Comparison of ENCODE assay signal across 21 cellular contexts in the genomic region with DNA sequence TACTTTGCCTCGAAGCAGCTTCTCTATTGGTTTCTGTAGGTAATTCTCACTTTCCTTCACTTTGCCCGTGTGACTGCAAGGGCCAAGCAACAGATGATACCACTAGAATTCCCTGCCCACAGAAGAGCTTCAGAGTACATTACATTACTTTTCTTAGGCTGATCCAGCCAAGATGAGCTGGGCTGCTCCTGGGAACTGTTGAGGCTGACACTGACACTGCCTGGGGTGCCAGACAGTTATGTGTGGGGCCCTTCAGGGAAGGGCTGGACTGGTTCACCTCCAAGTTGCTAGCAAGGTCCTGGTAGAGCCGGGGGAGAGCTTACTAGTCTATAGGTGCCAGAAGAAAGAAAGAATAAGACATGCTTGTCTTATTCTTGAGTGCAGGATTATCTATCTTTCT. TPM values are rescaled to one million over a fixed set of nuclear protein-coding genes. Genes with fewer than 3 reads are reported as not detected.
DNase-seq lines count a peak whose midpoint lies in the region; ATAC-seq, FAIRE-seq and TF ChIP-seq lines count a peak whose summit lies in the region.
"Had no signal": no experiment of that assay in that cellular context is flagged by ENCODE, and none has a peak within 500 bp of the region (broad histone marks: within the 10 kb centered on the region; RNA-seq: fewer than 3 reads in every experiment).

No MANE protein-coding gene starts in this region.

- H3K36me3 ChIP-seq in astrocyte (ENCODE audit: insufficient read depth, low read length) (peaks cover 36% of the 10 kb centered on the region), brain microvascular endothelial cell (replicated peaks) (peaks cover 25% of the 10 kb centered on the region)

- H3K9me3 Mint-ChIP-seq in stimulated activated naive CD8-positive, alpha-beta T cell treated with anti-CD3 and anti-CD28 coated beads, Interleukin-15, amount 100 ng/mL, for 72 hours = no peaks in the 10 kb centered on the region
- no peaks in the 10 kb centered on the region for H3K9me3 Mint-ChIP-seq in astrocyte (ENCODE audit: unreplicated experiment)

- no peaks in the 10 kb centered on the region for H3K27me3 ChIP-seq in astrocyte (ENCODE audit: insufficient read depth, low read length)
- H3K27me3 ChIP-seq in brain microvascular endothelial cell (replicated peaks) = no peaks in the 10 kb centered on the region
- H3K27me3 ChIP-seq: BLaER1, Peyer's patch had no signal

- no peak overlapping the region for H3K4me2 ChIP-seq in astrocyte (ENCODE audit: low read length)
- H3K4me2 ChIP-seq: BLaER1 had no signal

- no peak overlapping the region for H3K27ac ChIP-seq in astrocyte (ENCODE audit: low read depth, low read length)
- H3K27ac ChIP-seq in brain microvascular endothelial cell = no peak overlapping the region
- H3K27ac ChIP-seq: BLaER1, Peyer's patch had no signal

- H3K9ac ChIP-seq in astrocyte (ENCODE audit: low read length) = no peak overlapping the region
- H3K9ac ChIP-seq: BLaER1 had no signal

- DNase-seq in stimulated activated naive CD8-positive, alpha-beta T cell treated with anti-CD3 and anti-CD28 coated beads, Interleukin-15, amount 100 ng/mL, for 72 hours = no peak
- DNase-seq in stimulated activated naive CD8-positive, alpha-beta T cell treated with anti-CD3 and anti-CD28 coated beads, Interleukin-15, Interleukin-2, amounts not matched to agents 100 U/mL and 50 U/mL, for 24 hours = no peak
- DNase-seq in astrocyte (ENCODE audit: low read depth) = no peak
- peak; percentile 37 for DNase-seq in myocyte (ENCODE audit: low read depth)
- DNase-seq in NK-92 (lab: John Stamatoyannopoulos, UW; ENCODE audit: unreplicated experiment) = no peak
- DNase-seq in brain microvascular endothelial cell = no peak
- DNase-seq: CD4-positive, alpha-beta memory T cell; DMS153; GF-D8; H7; NCI-H1105; NCI-H1694; NCI-H2081 treated with DMSO at 0.1 percent for 48 hours; NK-92 treated with Interleukin-12 subunit alpha and Interleukin-12 subunit beta, amount 100 ng/mL, for 24 hours; Peyer's patch had no signal

- H3K27ac Mint-ChIP-seq in stimulated activated naive CD8-positive, alpha-beta T cell treated with anti-CD3 and anti-CD28 coated beads, Interleukin-15, amount 100 ng/mL, for 72 hours = no peak overlapping the region
- H3K27ac Mint-ChIP-seq in astrocyte (ENCODE audit: unreplicated experiment) = peak overlapping the region; percentile 47

- TF ChIP-seq CTCF in astrocyte (IDR thresholded peaks at IDR 0.05; ENCODE audit: insufficient read depth, low read depth, low read length) (no peak), brain microvascular endothelial cell (IDR thresholded peaks at IDR 0.05; ENCODE audit: low read depth, low read length, missing control alignments) (no peak)

- H3K4me3 ChIP-seq in astrocyte (ENCODE audit: insufficient read depth, low read depth, low read length) (no peak overlapping the region), brain microvascular endothelial cell (ENCODE audit: low read depth, low read length) (no peak overlapping the region)
- H3K4me3 ChIP-seq: BLaER1, K562, Peyer's patch had no signal

- in situ Hi-C loops in brain microvascular endothelial cell (cut with HindIII; ENCODE audit: low pct_ligation_motif_present, low sequenced_read_pairs) = no loop called here

- no peak overlapping the region for H2AFZ ChIP-seq in astrocyte (ENCODE audit: low read depth, low read length)

- no peak overlapping the region for H3K4me3 Mint-ChIP-seq in stimulated activated naive CD8-positive, alpha-beta T cell treated with anti-CD3 and anti-CD28 coated beads, Interleukin-15, amount 100 ng/mL, for 72 hours
- H3K4me3 Mint-ChIP-seq in astrocyte (ENCODE audit: unreplicated experiment) = no peak overlapping the region
- H3K4me3 Mint-ChIP-seq: CD4-positive, alpha-beta memory T cell had no signal

- peak; percentile 38 for ATAC-seq in stimulated activated naive CD8-positive, alpha-beta T cell treated with anti-CD3 and anti-CD28 coated beads, Interleukin-15, amount 100 ng/mL, for 72 hours
- no peak for ATAC-seq in stimulated activated naive CD8-positive, alpha-beta T cell treated with anti-CD3 and anti-CD28 coated beads, Interleukin-15, Interleukin-2, amounts not matched to agents 100 U/mL and 50 U/mL, for 24 hours
- no peak for ATAC-seq in HG02884 (IDR thresholded peaks at IDR 0.05; ENCODE audit: unreplicated experiment)
- ATAC-seq: K562, Right ventricle myocardium inferior had no signal

- H4K20me1 ChIP-seq in astrocyte (ENCODE audit: insufficient read depth, low read length) = no peaks in the 10 kb centered on the region
- H4K20me1 ChIP-seq: BLaER1 had no signal

- H3K79me2 ChIP-seq in astrocyte (ENCODE audit: insufficient read depth, low read length) = no peaks in the 10 kb centered on the region

- no peaks in the 10 kb centered on the region for H3K9me3 ChIP-seq in astrocyte (ENCODE audit: insufficient read depth, low read depth, low read length)
- H3K9me3 ChIP-seq: BLaER1, Peyer's patch had no signal

- H3K27me3 Mint-ChIP-seq in stimulated activated naive CD8-positive, alpha-beta T cell treated with anti-CD3 and anti-CD28 coated beads, Interleukin-15, amount 100 ng/mL, for 72 hours = no peaks in the 10 kb centered on the region
- H3K27me3 Mint-ChIP-seq in astrocyte (ENCODE audit: low read depth, unreplicated experiment) = no peaks in the 10 kb centered on the region
- H3K27me3 Mint-ChIP-seq: CD4-positive, alpha-beta memory T cell had no signal

- H3K36me3 Mint-ChIP-seq in astrocyte (ENCODE audit: low read depth, unreplicated experiment) = peaks cover 14% of the 10 kb centered on the region

- H3K4me1 Mint-ChIP-seq in stimulated activated naive CD8-positive, alpha-beta T cell treated with anti-CD3 and anti-CD28 coated beads, Interleukin-15, amount 100 ng/mL, for 72 hours = peaks cover 16% of the 10 kb centered on the region
- peaks cover 9% of the 10 kb centered on the region for H3K4me1 Mint-ChIP-seq in astrocyte (ENCODE audit: low read depth, unreplicated experiment)
- H3K4me1 Mint-ChIP-seq: CD4-positive, alpha-beta memory T cell had no signal

- H3K4me1 ChIP-seq in astrocyte (ENCODE audit: insufficient read depth, low read length) = no peaks in the 10 kb centered on the region

- no peak for FAIRE-seq in astrocyte (lab: Jason Lieb, UNC)

RNA-seq across cellular contexts. Expression of a gene that starts 19.0 kb away (rescaled TPM):
- 39.5 and 45.6 TPM in 2 replicates for total RNA-seq in astrocyte
- 50.7 and 56.9 TPM in 2 replicates for total RNA-seq in myocyte
- 56.3 TPM for polyA plus RNA-seq in myocyte (2012)

RNA-seq across cellular contexts. Expression of a gene that starts 19.0 kb away (rescaled TPM):
- total RNA-seq in astrocyte (3.9 and 4.1 TPM in 2 replicates), myocyte (1.7 and 2.7 TPM in 2 replicates)
- polyA plus RNA-seq in myocyte (2012) = 5.0 TPM

RNA-seq across cellular contexts. Expression of a gene that starts 36.6 kb away (rescaled TPM):
- total RNA-seq in astrocyte = 38.5 and 40.8 TPM in 2 replicates
- total RNA-seq in myocyte = 16.6 and 20.3 TPM in 2 replicates
- polyA plus RNA-seq in myocyte (2012) = 13.0 TPM

RNA-seq across cellular contexts. Expression of a gene that starts 36.7 kb away (rescaled TPM):
- 0.07 and 0.20 TPM in 2 replicates for total RNA-seq in astrocyte
- total RNA-seq in myocyte = not detected in 2 replicates
- 0.03 TPM for polyA plus RNA-seq in myocyte (2012)
- total RNA-seq: A673, NCI-H460 had no signal
- polyA plus RNA-seq: CD4-positive, alpha-beta memory T cell had no signal
